ENCODE assay signal across 16 cellular contexts in the genomic region with DNA sequence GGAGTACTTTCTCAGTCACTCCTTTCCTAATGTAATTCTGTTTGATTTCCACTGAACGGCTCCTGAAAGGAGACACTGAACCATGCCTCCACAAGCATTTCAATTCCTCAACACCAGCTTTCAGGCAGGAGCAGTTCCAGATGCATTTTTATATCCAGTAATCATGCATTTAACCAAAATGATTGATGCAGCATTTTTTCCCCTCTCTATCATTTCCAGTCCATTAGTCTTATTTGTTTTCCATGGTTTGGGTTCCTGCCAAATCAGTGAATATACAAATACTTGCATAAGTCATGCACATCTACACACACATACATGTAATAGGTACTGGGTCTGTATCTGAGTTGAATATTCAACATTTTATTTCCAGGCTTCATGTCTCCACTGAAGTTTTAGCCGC.
A peak's percentile ranks its signal among the peaks of the same experiment; 100 is the strongest.
DNase-seq lines count a peak whose midpoint lies in the region; FAIRE-seq and TF ChIP-seq lines count a peak whose summit lies in the region.
"Had no signal": no experiment of that assay in that cellular context is flagged by ENCODE, and none has a peak within 500 bp of the region (broad histone marks: within the 10 kb centered on the region; RNA-seq: fewer than 3 reads in every experiment).

No MANE protein-coding gene starts in this region.

- no peak overlapping the region for H3K9ac ChIP-seq in neural progenitor cell
- H3K9ac ChIP-seq: BLaER1 had no signal

- H3K36me3 ChIP-seq in bronchial epithelial cell (ENCODE audit: control insufficient read depth, insufficient read depth, low read length): no peaks in the 10 kb centered on the region
- no peaks in the 10 kb centered on the region for H3K36me3 ChIP-seq in neural progenitor cell
- H3K36me3 ChIP-seq in sigmoid colon: no peaks in the 10 kb centered on the region
- H3K36me3 ChIP-seq: ascending aorta, BLaER1, left ventricle myocardium inferior, MG63 had no signal

- no peak overlapping the region for H3K4me2 ChIP-seq in neural progenitor cell
- H3K4me2 ChIP-seq: BLaER1 had no signal

- TF ChIP-seq CTCF in bronchial epithelial cell (IDR thresholded peaks at IDR 0.05; ENCODE audit: insufficient read depth, low read length, severe bottlenecking) (no peak), neural progenitor cell (IDR thresholded peaks at IDR 0.05) (no peak), sigmoid colon (IDR thresholded peaks at IDR 0.05) (no peak)

- H3K4me1 ChIP-seq in neural progenitor cell: no peaks in the 10 kb centered on the region
- H3K4me1 ChIP-seq in sigmoid colon: no peaks in the 10 kb centered on the region
- H3K4me1 ChIP-seq: ascending aorta had no signal

- intact Hi-C loops in sigmoid colon (cut with DNase I): no loop called here

- DNase-seq in ELR (ENCODE audit: low read depth) (peak; percentile 50), NCI-H1417 treated with DMSO at 0.1 percent for 48 hours (lab: John Stamatoyannopoulos, UW) (peak; percentile 50), bronchial epithelial cell (ENCODE audit: low read depth) (peak; percentile 85), neural progenitor cell (ENCODE audit: low spot score) (no peak), KBM-7 (no peak), sigmoid colon (no peak)
- no peak for DNase-seq in activated naive CD4-positive, alpha-beta T cell treated with anti-CD3 and anti-CD28 coated beads, Interleukin-2, amount 50 U/mL, for 16 hours
- DNase-seq: activated gamma-delta T cell, left ventricle myocardium inferior, MG63, mucosa of descending colon, NCI-H1930, NCI-H524 treated with DMSO at 0.1 percent for 48 hours had no signal

- H3K27ac Mint-ChIP-seq in neural progenitor cell: peak overlapping the region; percentile 34

- no peaks in the 10 kb centered on the region for H3K79me2 ChIP-seq in neural progenitor cell (ENCODE audit: low read depth)

- no peak overlapping the region for H3K4me3 Mint-ChIP-seq in neural progenitor cell

- H3K4me3 ChIP-seq in bronchial epithelial cell (ENCODE audit: low read depth, low read length) (no peak overlapping the region), neural progenitor cell (no peak overlapping the region), sigmoid colon (no peak overlapping the region)
- H3K4me3 ChIP-seq: ascending aorta, BLaER1, left ventricle myocardium inferior, MG63, mucosa of descending colon, SK-N-MC had no signal

- no peak overlapping the region for H2AFZ ChIP-seq in neural progenitor cell (replicated peaks)

- no peaks in the 10 kb centered on the region for H3K9me3 Mint-ChIP-seq in neural progenitor cell

- no peak for FAIRE-seq in bronchial epithelial cell (lab: Jason Lieb, UNC)

- H3K27me3 ChIP-seq in bronchial epithelial cell (ENCODE audit: control insufficient read depth, insufficient read depth, low read length): no peaks in the 10 kb centered on the region
- H3K27me3 ChIP-seq in neural progenitor cell: no peaks in the 10 kb centered on the region
- no peaks in the 10 kb centered on the region for H3K27me3 ChIP-seq in sigmoid colon
- H3K27me3 ChIP-seq: ascending aorta, BLaER1, MG63 had no signal

- peaks cover 24% of the 10 kb centered on the region for H3K4me1 Mint-ChIP-seq in neural progenitor cell

- no peak for TF ChIP-seq POLR2A in sigmoid colon (IDR thresholded peaks at IDR 0.05)

- 75 to 81% methylated on average over 2 of the region's 2 CpGs for WGBS in sigmoid colon, 2 donors

- in situ Hi-C loops in KBM-7 (cut with MboI; ENCODE audit: low pct_unique_long_range_greater_than_20kb, low sequenced_read_pairs): no loop called here

- H3F3A ChIP-seq in neural progenitor cell (ENCODE audit: low read depth): no peaks in the 10 kb centered on the region

- no peaks in the 10 kb centered on the region for H3K36me3 Mint-ChIP-seq in neural progenitor cell

- no peaks in the 10 kb centered on the region for H3K27me3 Mint-ChIP-seq in neural progenitor cell (ENCODE audit: insufficient read depth, low read depth)

- no peaks in the 10 kb centered on the region for H4K20me1 ChIP-seq in neural progenitor cell (ENCODE audit: low read depth)
- H4K20me1 ChIP-seq: BLaER1 had no signal

- TF ChIP-seq EP300 in sigmoid colon (IDR thresholded peaks at IDR 0.05): no peak

- H3K9me3 ChIP-seq in neural progenitor cell (ENCODE audit: low read depth) (no peaks in the 10 kb centered on the region), sigmoid colon (no peaks in the 10 kb centered on the region)
- H3K9me3 ChIP-seq: ascending aorta, BLaER1, left ventricle myocardium inferior, MG63, mucosa of descending colon had no signal

- no peak overlapping the region for H3K27ac ChIP-seq in neural progenitor cell
- H3K27ac ChIP-seq in sigmoid colon: no peak overlapping the region
- H3K27ac ChIP-seq: ascending aorta, BLaER1, left ventricle myocardium inferior, SK-N-MC had no signal

Comparison
In these comparisons a context has a peak if more than half of its experiments do, and no peak if none do; other contexts are left out.
1. DNase-seq: peak in ELR (single experiment), NCI-H1417 treated with DMSO at 0.1 percent for 48 hours (single experiment) and bronchial epithelial cell (single experiment); none in neural progenitor cell (single experiment), KBM-7 (single experiment), sigmoid colon (single experiment) and activated naive CD4-positive, alpha-beta T cell treated with anti-CD3 and anti-CD28 coated beads, Interleukin-2, amount 50 U/mL, for 16 hours (single experiment).